In the genomic region with DNA sequence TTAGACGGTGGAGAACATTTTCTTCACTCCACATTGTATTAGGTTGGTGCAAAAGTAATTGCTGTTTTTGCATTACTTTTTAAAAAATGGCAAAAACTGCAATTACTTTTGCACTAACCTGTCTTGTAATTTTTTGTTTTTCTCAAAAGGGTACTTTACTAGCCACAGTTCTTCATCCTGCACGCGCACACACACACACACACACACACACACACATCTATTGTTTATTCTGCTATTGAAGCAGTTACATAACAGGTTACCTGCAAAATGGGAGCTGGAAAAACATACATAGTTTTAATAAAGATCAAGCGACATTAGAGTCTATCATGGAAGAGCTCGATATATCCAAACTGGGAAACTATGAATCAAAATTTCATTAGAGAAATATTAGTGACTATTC, we compare ENCODE assay signal across 8 cellular contexts.
A peak's percentile ranks its signal among the peaks of the same experiment; 100 is the strongest.
DNase-seq lines count a peak whose midpoint lies in the region; ATAC-seq and TF ChIP-seq lines count a peak whose summit lies in the region.

No MANE protein-coding gene starts in this region.

- H3K4me1 Mint-ChIP-seq in HFFc6 (ENCODE audit: low read depth), result peaks cover 43% of the 10 kb centered on the region
- H3K4me1 Mint-ChIP-seq in activated T-helper 2 cell treated with anti-CD3 and anti-CD28 coated beads, Interferon-gamma antibody, Interleukin-2, Interleukin-4, amounts not matched to agents 10 μg/mL and 5 μg/mL and 100 μg/mL, durations not matched to agents 14 hours and 24 hours and 36 hours (ENCODE audit: low read depth), result peaks cover 29% of the 10 kb centered on the region

- no peaks in the 10 kb centered on the region for H3K27me3 Mint-ChIP-seq in HFFc6 (ENCODE audit: insufficient read depth)
- H3K27me3 Mint-ChIP-seq in activated T-helper 2 cell treated with anti-CD3 and anti-CD28 coated beads, Interferon-gamma antibody, Interleukin-2, Interleukin-4, amounts not matched to agents 10 μg/mL and 5 μg/mL and 100 μg/mL, durations not matched to agents 14 hours and 24 hours and 36 hours (ENCODE audit: low read depth), result peaks cover 4% of the 10 kb centered on the region

- TF ChIP-seq CTCF in HFFc6 (IDR thresholded peaks at IDR 0.05), result no peak

- H3K9me3 Mint-ChIP-seq in HFFc6, result no peaks in the 10 kb centered on the region
- H3K9me3 Mint-ChIP-seq in activated T-helper 2 cell treated with anti-CD3 and anti-CD28 coated beads, Interferon-gamma antibody, Interleukin-2, Interleukin-4, amounts not matched to agents 10 μg/mL and 5 μg/mL and 100 μg/mL, durations not matched to agents 14 hours and 24 hours and 36 hours, result peaks cover 1% of the 10 kb centered on the region

- peak overlapping the region; percentile 78 for H3K27ac Mint-ChIP-seq in HFFc6
- peak overlapping the region; percentile 85 for H3K27ac Mint-ChIP-seq in activated T-helper 2 cell treated with anti-CD3 and anti-CD28 coated beads, Interferon-gamma antibody, Interleukin-2, Interleukin-4, amounts not matched to agents 10 μg/mL and 5 μg/mL and 100 μg/mL, durations not matched to agents 14 hours and 24 hours and 36 hours

- peak overlapping the region; percentile 73 for H3K4me3 ChIP-seq in ACC112 (ENCODE audit: low read depth, low read length)
- peak overlapping the region; percentile 74 to 80 for H3K4me3 ChIP-seq in mucosa of rectum (ENCODE audit: low read length in 2 of 2)

- H3K36me3 Mint-ChIP-seq in HFFc6 (ENCODE audit: low read depth), result no peaks in the 10 kb centered on the region
- no peaks in the 10 kb centered on the region for H3K36me3 Mint-ChIP-seq in activated T-helper 2 cell treated with anti-CD3 and anti-CD28 coated beads, Interferon-gamma antibody, Interleukin-2, Interleukin-4, amounts not matched to agents 10 μg/mL and 5 μg/mL and 100 μg/mL, durations not matched to agents 14 hours and 24 hours and 36 hours (ENCODE audit: low read depth)

- no peaks in the 10 kb centered on the region for H3K79me2 ChIP-seq in ACC112 (ENCODE audit: control insufficient read depth, insufficient read depth, low read length, unreplicated experiment)

- H3K4me1 ChIP-seq in ACC112 (ENCODE audit: control insufficient read depth, insufficient read depth, low read length, unreplicated experiment) (peaks cover 20% of the 10 kb centered on the region), mucosa of rectum (ENCODE audit: control insufficient read depth in 2 of 2, insufficient read depth in 2 of 2, low read length in 2 of 2) (no peaks in the 10 kb centered on the region)

- H3K9me3 ChIP-seq in mucosa of rectum (ENCODE audit: control insufficient read depth in 2 of 2, low read length in 2 of 2), result no peaks in the 10 kb centered on the region

- H3K36me3 ChIP-seq in ACC112 (ENCODE audit: insufficient read depth, low read length) (no peaks in the 10 kb centered on the region), mucosa of rectum (ENCODE audit: control insufficient read depth in 2 of 2, insufficient read depth in 2 of 2, low read length in 2 of 2) (no peaks in the 10 kb centered on the region)

- H3K27ac ChIP-seq in ACC112 (ENCODE audit: low read depth, low read length), result peak overlapping the region; percentile 67
- H3K27ac ChIP-seq in mucosa of rectum (ENCODE audit: low read depth in 2 of 2, low read length in 2 of 2), result no peak overlapping the region

- H2AFZ ChIP-seq in ACC112 (ENCODE audit: low read length, unreplicated experiment), result peak overlapping the region; percentile 100

- no peak overlapping the region for H3K9ac ChIP-seq in mucosa of rectum (ENCODE audit: low read depth in 1 of 2, low read length in 2 of 2)

- ATAC-seq in GM19467 (IDR thresholded peaks at IDR 0.05; ENCODE audit: unreplicated experiment), result no peak

- peak overlapping the region; percentile 78 for H3K4me3 Mint-ChIP-seq in HFFc6
- peak overlapping the region; percentile 72 for H3K4me3 Mint-ChIP-seq in activated T-helper 2 cell treated with anti-CD3 and anti-CD28 coated beads, Interferon-gamma antibody, Interleukin-2, Interleukin-4, amounts not matched to agents 10 μg/mL and 5 μg/mL and 100 μg/mL, durations not matched to agents 14 hours and 24 hours and 36 hours (ENCODE audit: low read depth)

- intact Hi-C loops in activated T-helper 2 cell treated with anti-CD3 and anti-CD28 coated beads, Interferon-gamma antibody, Interleukin-2, Interleukin-4, amounts not matched to agents 10 μg/mL and 5 μg/mL and 100 μg/mL, durations not matched to agents 14 hours and 24 hours and 36 hours (cut with micrococcal nuclease), result loop anchor here (2.0 kb wide), 1 partner anchor 243 kb away; no protein-coding TSS in a partner anchor

- DNase-seq in HFFc6, result no peak
- DNase-seq in activated T-helper 2 cell treated with anti-CD3 and anti-CD28 coated beads, Interferon-gamma antibody, Interleukin-2, Interleukin-4, amounts not matched to agents 10 μg/mL and 5 μg/mL and 100 μg/mL, durations not matched to agents 14 hours and 24 hours and 36 hours (ENCODE audit: low spot score), result no peak
- no peak for DNase-seq in DMS114 treated with DMSO at 0.1 percent for 48 hours (lab: John Stamatoyannopoulos, UW; ENCODE audit: unreplicated experiment)
- no peak for DNase-seq in effector CD4-positive, alpha-beta T cell
- DNase-seq in NCI-H1694 treated with DMSO at 0.1 percent for 48 hours (lab: John Stamatoyannopoulos, UW), result no peak

- H3K27me3 ChIP-seq in ACC112 (ENCODE audit: insufficient read depth, low read length) (no peaks in the 10 kb centered on the region), mucosa of rectum (ENCODE audit: control insufficient read depth in 2 of 2, insufficient read depth in 2 of 2, low read length in 2 of 2) (no peaks in the 10 kb centered on the region)
